8 cellular contexts compared by ENCODE assay signal in genomic region chr19:40798223-40798996, GRCh38. TPM values are rescaled to one million over a fixed set of nuclear protein-coding genes. Genes with fewer than 3 reads are reported as not detected.
DNase-seq lines count a peak whose midpoint lies in the region; ATAC-seq and TF ChIP-seq lines count a peak whose summit lies in the region.

No MANE protein-coding gene starts in this region.

- peak overlapping the region; percentile 94 for H3K27ac Mint-ChIP-seq in activated naive CD4-positive, alpha-beta T cell treated with anti-CD3 and anti-CD28 coated beads, Interleukin-2, amount 50 U/mL, for 24 hours
- peak overlapping the region; percentile 87 for H3K27ac Mint-ChIP-seq in glutamatergic neuron (ENCODE audit: unreplicated experiment)

- 0% methylated on average over 32 to 53 of the region's 53 CpGs for WGBS in testis, 2 donors

- TF ChIP-seq CTCF in glutamatergic neuron (IDR thresholded peaks at IDR 0.05; ENCODE audit: partially characterized antibody, unreplicated experiment): peak; percentile 29
- TF ChIP-seq CTCF in omental fat pad (IDR thresholded peaks at IDR 0.05): no peak
- TF ChIP-seq CTCF in testis (IDR thresholded peaks at IDR 0.05): peak; percentile 38 to 44 (median 39)

- H3K9me3 ChIP-seq in SK-N-MC (ENCODE audit: low read depth, low read length) (no peaks in the 10 kb centered on the region), testis (no peaks in the 10 kb centered on the region)

- peak overlapping the region; percentile 96 for H3K4me3 Mint-ChIP-seq in activated naive CD4-positive, alpha-beta T cell treated with anti-CD3 and anti-CD28 coated beads, Interleukin-2, amount 50 U/mL, for 24 hours
- peak overlapping the region; percentile 95 for H3K4me3 Mint-ChIP-seq in glutamatergic neuron (ENCODE audit: unreplicated experiment)

- H3K36me3 Mint-ChIP-seq in activated naive CD4-positive, alpha-beta T cell treated with anti-CD3 and anti-CD28 coated beads, Interleukin-2, amount 50 U/mL, for 24 hours: peaks cover 2% of the 10 kb centered on the region
- H3K36me3 Mint-ChIP-seq in glutamatergic neuron (ENCODE audit: unreplicated experiment): no peaks in the 10 kb centered on the region

- ATAC-seq in HG02588 (IDR thresholded peaks at IDR 0.05; ENCODE audit: unreplicated experiment): peak; percentile 63
- ATAC-seq in omental fat pad (ENCODE audit: low FRiP score): peak; percentile 32

- H3K27me3 Mint-ChIP-seq in activated naive CD4-positive, alpha-beta T cell treated with anti-CD3 and anti-CD28 coated beads, Interleukin-2, amount 50 U/mL, for 24 hours: no peaks in the 10 kb centered on the region
- peaks cover 5% of the 10 kb centered on the region for H3K27me3 Mint-ChIP-seq in glutamatergic neuron (ENCODE audit: unreplicated experiment)

- H3K4me3 ChIP-seq in SK-N-MC: peak overlapping the region; percentile 91
- H3K4me3 ChIP-seq in testis: peak overlapping the region; percentile 71 to 89

- H3K27me3 ChIP-seq in testis: no peaks in the 10 kb centered on the region

- H3K4me1 ChIP-seq in testis: peaks cover 30% of the 10 kb centered on the region

- DNase-seq in NCI-H1048 (lab: John Stamatoyannopoulos, UW): peak; percentile 97
- DNase-seq in SK-N-MC (ENCODE audit: low read depth, low spot score): peak; percentile 97
- peak; percentile 100 for DNase-seq in glutamatergic neuron
- DNase-seq in omental fat pad (ENCODE audit: low spot score): peak; percentile 100
- peak; percentile 100 for DNase-seq in testis

- no peaks in the 10 kb centered on the region for H3K9me3 Mint-ChIP-seq in activated naive CD4-positive, alpha-beta T cell treated with anti-CD3 and anti-CD28 coated beads, Interleukin-2, amount 50 U/mL, for 24 hours
- peaks cover 14% of the 10 kb centered on the region for H3K9me3 Mint-ChIP-seq in glutamatergic neuron (ENCODE audit: unreplicated experiment)

- H3K4me1 Mint-ChIP-seq in activated naive CD4-positive, alpha-beta T cell treated with anti-CD3 and anti-CD28 coated beads, Interleukin-2, amount 50 U/mL, for 24 hours: peaks cover 46% of the 10 kb centered on the region
- H3K4me1 Mint-ChIP-seq in glutamatergic neuron (ENCODE audit: low read depth, unreplicated experiment): peaks cover 20% of the 10 kb centered on the region

- peak overlapping the region; percentile 87 for H3K27ac ChIP-seq in SK-N-MC
- peak overlapping the region; percentile 83 to 95 for H3K27ac ChIP-seq in testis

- H3K9ac ChIP-seq in SK-N-MC (ENCODE audit: insufficient read length): peak overlapping the region; percentile 87

- TF ChIP-seq POLR2A in GM10847 (IDR thresholded peaks at IDR 0.05; ENCODE audit: extremely low read depth, insufficient read length) (peak; percentile 44), testis (IDR thresholded peaks at IDR 0.05) (no peak)

- H3K36me3 ChIP-seq in SK-N-MC (ENCODE audit: insufficient read depth, low read length) (peaks cover 35% of the 10 kb centered on the region), testis (ENCODE audit: low read depth, missing control alignments) (no peaks in the 10 kb centered on the region)

- intact Hi-C loops in testis (cut with DNase I; ENCODE audit: low total_unique reads): no loop called here

RNA-seq across cellular contexts. Expression of gene EGLN2, which starts 0.6 kb away (rescaled TPM):
- total RNA-seq in glutamatergic neuron (ENCODE audit: unreplicated experiment) (142 TPM), omental fat pad (100 to 1,000 TPM in 2 of 4 donors, 10 to 100 TPM in 2; 91.6 to 107 (median 101) TPM), testis (100 to 1,000 TPM; 245 to 260 TPM)
- 489 TPM for polyA plus RNA-seq in testis (ENCODE audit: insufficient read depth, low read depth, low replicate concordance)

RNA-seq across cellular contexts. Expression of gene RAB4B, which starts 20.4 kb away (rescaled TPM):
- total RNA-seq in glutamatergic neuron (ENCODE audit: unreplicated experiment) (43.2 TPM), omental fat pad (10 to 100 TPM; 20.0 to 37.0 (median 21.7) TPM), testis (10 to 100 TPM; 44.7 to 49.3 TPM)
- polyA plus RNA-seq in testis (ENCODE audit: insufficient read depth, low read depth, low replicate concordance): 46.7 TPM

RNA-seq across cellular contexts. Expression of gene MIA, which starts 23.1 kb away (rescaled TPM):
- not detected for total RNA-seq in glutamatergic neuron (ENCODE audit: unreplicated experiment)
- total RNA-seq in omental fat pad: not detected
- 1 to 10 TPM; 2.4 to 2.8 TPM for total RNA-seq in testis
- polyA plus RNA-seq in testis (ENCODE audit: insufficient read depth, low read depth, low replicate concordance): 2.9 TPM

RNA-seq across cellular contexts. Expression of gene SNRPA, which starts 47.4 kb away (rescaled TPM):
- total RNA-seq in glutamatergic neuron (ENCODE audit: unreplicated experiment) (70.3 TPM), omental fat pad (10 to 100 TPM; 34.8 to 46.8 (median 41.0) TPM), testis (10 to 100 TPM; 89.8 to 91.5 TPM)
- polyA plus RNA-seq in testis (ENCODE audit: insufficient read depth, low read depth, low replicate concordance): 67.8 TPM

RNA-seq across cellular contexts. Expression of gene ACTMAP, which starts 48.1 kb away (rescaled TPM):
- total RNA-seq in glutamatergic neuron (ENCODE audit: unreplicated experiment) (20.7 TPM), omental fat pad (1 to 10 TPM; 3.2 to 3.8 (median 3.5) TPM), testis (10 to 100 TPM; 17.7 to 21.5 TPM)
- polyA plus RNA-seq in testis (ENCODE audit: insufficient read depth, low read depth, low replicate concordance): 14.8 TPM

Comparison
In these comparisons a context has a peak if more than half of its experiments do, and no peak if none do; other contexts are left out.
1. Peak in every context shown above with its lines: DNase-seq, ATAC-seq, H3K4me3 ChIP-seq and H3K27ac ChIP-seq.
2. CTCF ChIP-seq: peak in glutamatergic neuron (single experiment) and testis (3 of 3); none in omental fat pad (0 of 3).